1 cellular context compared by ENCODE assay signal in genomic region chr16:24516900-24517669, GRCh38.
TF ChIP-seq lines count a peak whose summit lies in the region.

No MANE protein-coding gene starts in this region.

TF ChIP-seq in HepG2, 621 proteins besides CTCF, POLR2A, EP300 and RAD21 (continued from another document and continues in another):
- peak; percentile 37; the same call in 1 of the 2 replicates for TF ChIP-seq ZNF292 (CRISPR knock-in tag; IDR thresholded peaks at IDR 0.05; ENCODE audit: borderline replicate concordance, low read depth)
- no peak for TF ChIP-seq KDM3A (CRISPR knock-in tag; IDR thresholded peaks at IDR 0.05; ENCODE audit: low read depth)
- TF ChIP-seq ZNF7 (CRISPR knock-in tag; IDR thresholded peaks at IDR 0.05) = no peak
- TF ChIP-seq KAT7 (CRISPR knock-in tag; IDR thresholded peaks at IDR 0.05; ENCODE audit: borderline replicate concordance) = no peak
- TF ChIP-seq SCMH1 (CRISPR knock-in tag; IDR thresholded peaks at IDR 0.05; ENCODE audit: borderline replicate concordance) = no peak
- TF ChIP-seq LBX2 (CRISPR knock-in tag; IDR thresholded peaks at IDR 0.05; ENCODE audit: borderline replicate concordance) = no peak
- TF ChIP-seq NFRKB (IDR thresholded peaks at IDR 0.05) = no peak
- TF ChIP-seq POGK (CRISPR knock-in tag; conservative IDR thresholded peaks at IDR 0.05) = 0 out of 2 replicates have a peak, but pooled peaks have one; percentile 52
- TF ChIP-seq SMAD9 (CRISPR knock-in tag; IDR thresholded peaks at IDR 0.05) = no peak
- TF ChIP-seq RXRB (CRISPR knock-in tag; IDR thresholded peaks at IDR 0.05; ENCODE audit: borderline replicate concordance) = peak; percentile 50
- TF ChIP-seq ZXDC (CRISPR knock-in tag; IDR thresholded peaks at IDR 0.05) = no peak
- no peak for TF ChIP-seq ZNF616 (CRISPR knock-in tag; IDR thresholded peaks at IDR 0.05; ENCODE audit: low read depth)
- peak; percentile 89 for TF ChIP-seq ADNP (CRISPR knock-in tag; IDR thresholded peaks at IDR 0.05)
- TF ChIP-seq NR2C2 (CRISPR knock-in tag; IDR thresholded peaks at IDR 0.05; ENCODE audit: borderline replicate concordance) = no peak
- TF ChIP-seq POLR2AphosphoS2 (IDR thresholded peaks at IDR 0.05; ENCODE audit: low read depth, low read length) = no peak
- no peak for TF ChIP-seq ZNF446 (CRISPR knock-in tag; IDR thresholded peaks at IDR 0.05)
- no peak for TF ChIP-seq RARG (CRISPR knock-in tag; IDR thresholded peaks at IDR 0.05; ENCODE audit: low read depth)
- 0 out of 2 replicates have a peak, but pooled peaks have one; percentile 45 for TF ChIP-seq CCDC6 (CRISPR knock-in tag; IDR thresholded peaks at IDR 0.05)
- no peak for TF ChIP-seq SSRP1 (CRISPR knock-in tag; IDR thresholded peaks at IDR 0.05)
- TF ChIP-seq ATF7-NPFF (CRISPR knock-in tag; IDR thresholded peaks at IDR 0.05; ENCODE audit: low read depth) = peak; percentile 48; the same call in 1 of the 2 replicates
- no peak for TF ChIP-seq ZNF350 (CRISPR knock-in tag; IDR thresholded peaks at IDR 0.05; ENCODE audit: borderline replicate concordance, low read depth)
- peak; percentile 41; the same call in 1 of the 2 replicates for TF ChIP-seq ARID4A (CRISPR knock-in tag; IDR thresholded peaks at IDR 0.05; ENCODE audit: borderline replicate concordance)
- no peak for TF ChIP-seq ZSCAN22 (CRISPR knock-in tag; IDR thresholded peaks at IDR 0.05)
- TF ChIP-seq ZNF33B (CRISPR knock-in tag; IDR thresholded peaks at IDR 0.05) = no peak
- TF ChIP-seq MXD1 (CRISPR knock-in tag; IDR thresholded peaks at IDR 0.05) = no peak
- no peak for TF ChIP-seq DBP (CRISPR knock-in tag; IDR thresholded peaks at IDR 0.05; ENCODE audit: not compliant biosample characterization)
- no peak for TF ChIP-seq RORA (CRISPR knock-in tag; IDR thresholded peaks at IDR 0.05)
- no peak for TF ChIP-seq ARNT (IDR thresholded peaks at IDR 0.05)
- no peak for TF ChIP-seq PCBP2 (optimal IDR thresholded peaks at IDR 0.05; ENCODE audit: low read depth, low read length, poor library complexity, severe bottlenecking)
- TF ChIP-seq RFX5 (IDR thresholded peaks at IDR 0.05; ENCODE audit: low read depth, low read length) = no peak
- no peak for TF ChIP-seq SP4 (CRISPR knock-in tag; IDR thresholded peaks at IDR 0.05)
- no peak for TF ChIP-seq AGO2 (optimal IDR thresholded peaks at IDR 0.05; ENCODE audit: low read depth, low read length)
- TF ChIP-seq ARID3A (IDR thresholded peaks at IDR 0.05; ENCODE audit: low read depth, low read length) = peak; percentile 96
- no peak for TF ChIP-seq ARID2 (CRISPR knock-in tag; IDR thresholded peaks at IDR 0.05; ENCODE audit: borderline replicate concordance)
- no peak for TF ChIP-seq ZNF598 (CRISPR knock-in tag; IDR thresholded peaks at IDR 0.05; ENCODE audit: borderline replicate concordance)
- TF ChIP-seq JARID2 (CRISPR knock-in tag; IDR thresholded peaks at IDR 0.05; ENCODE audit: insufficient replicate concordance) = no peak
- TF ChIP-seq ELF3 (CRISPR knock-in tag; IDR thresholded peaks at IDR 0.05) = peak; percentile 31; the same call in 1 of the 2 replicates
- TF ChIP-seq EHMT2 (IDR thresholded peaks at IDR 0.05; ENCODE audit: borderline replicate concordance, low read depth, low read length) = 0 out of 2 replicates have a peak, but pooled peaks have one; percentile 12
- no peak for TF ChIP-seq ELK4 (CRISPR knock-in tag; IDR thresholded peaks at IDR 0.05; ENCODE audit: borderline replicate concordance)
- no peak for TF ChIP-seq PHB2 (IDR thresholded peaks at IDR 0.05; ENCODE audit: partially characterized antibody)
- 0 out of 2 replicates have a peak, but pooled peaks have one; percentile 43 for TF ChIP-seq ZBTB43 (CRISPR knock-in tag; conservative IDR thresholded peaks at IDR 0.05)
- TF ChIP-seq SPEN (CRISPR knock-in tag; IDR thresholded peaks at IDR 0.05; ENCODE audit: low read depth) = peak; percentile 38; the same call in 1 of the 2 replicates
- no peak; the same call in 1 of the 2 replicates for TF ChIP-seq ZNF460 (CRISPR knock-in tag; IDR thresholded peaks at IDR 0.05; ENCODE audit: borderline replicate concordance)
- no peak for TF ChIP-seq ZFYVE20 (CRISPR knock-in tag; IDR thresholded peaks at IDR 0.05; ENCODE audit: borderline replicate concordance, low read depth)
- TF ChIP-seq ZNF136 (CRISPR knock-in tag; IDR thresholded peaks at IDR 0.05; ENCODE audit: low read depth) = no peak
- no peak for TF ChIP-seq ZNF768 (CRISPR knock-in tag; IDR thresholded peaks at IDR 0.05)
- no peak for TF ChIP-seq CBFB (CRISPR knock-in tag; IDR thresholded peaks at IDR 0.05)
- no peak for TF ChIP-seq ZSCAN30 (CRISPR knock-in tag; IDR thresholded peaks at IDR 0.05)
- TF ChIP-seq ZBTB37 (CRISPR knock-in tag; IDR thresholded peaks at IDR 0.05) = no peak
- no peak for TF ChIP-seq RFXAP (CRISPR knock-in tag; IDR thresholded peaks at IDR 0.05; ENCODE audit: borderline replicate concordance)
- TF ChIP-seq KAT8 (CRISPR knock-in tag; IDR thresholded peaks at IDR 0.05) = 0 out of 2 replicates have a peak, but pooled peaks have one; percentile 23
- TF ChIP-seq THYN1 (CRISPR knock-in tag; IDR thresholded peaks at IDR 0.05; ENCODE audit: borderline replicate concordance, low read depth) = no peak
- TF ChIP-seq ASH2L (IDR thresholded peaks at IDR 0.05; ENCODE audit: insufficient read length, low read depth, low read length) = no peak
- no peak for TF ChIP-seq KLF12 (CRISPR knock-in tag; IDR thresholded peaks at IDR 0.05; ENCODE audit: borderline replicate concordance)
- no peak for TF ChIP-seq NKX3-1 (CRISPR knock-in tag; IDR thresholded peaks at IDR 0.05)
- TF ChIP-seq ZMAT3 (CRISPR knock-in tag; conservative IDR thresholded peaks at IDR 0.05) = no peak
- TF ChIP-seq GABPB1 (CRISPR knock-in tag; IDR thresholded peaks at IDR 0.05) = no peak
- peak; percentile 18 for TF ChIP-seq BCL6 (CRISPR knock-in tag; IDR thresholded peaks at IDR 0.05)
